15 cellular contexts compared by ENCODE assay signal in genomic region chr2:138931284-138932256, GRCh38.
DNase-seq lines count a peak whose midpoint lies in the region; ATAC-seq and TF ChIP-seq lines count a peak whose summit lies in the region.
"Had no signal": no experiment of that assay in that cellular context is flagged by ENCODE, and none has a peak within 500 bp of the region (broad histone marks: within the 10 kb centered on the region; RNA-seq: fewer than 3 reads in every experiment).

No MANE protein-coding gene starts in this region.

- H3K79me1 ChIP-seq in mesendoderm (ENCODE audit: low read length), result no peaks in the 10 kb centered on the region

- H3K4me2 ChIP-seq in mesendoderm (ENCODE audit: low read length) (no peak overlapping the region), GM23338 (no peak overlapping the region)
- H3K4me2 ChIP-seq: BLaER1 had no signal

- no peak overlapping the region for H2BK5ac ChIP-seq in mesendoderm (ENCODE audit: low read length)

- no peak overlapping the region for H2AK5ac ChIP-seq in mesendoderm (ENCODE audit: low read length)

- no CpG with 5 or more reads among the region's 18 CpGs for WGBS in mesendoderm (ENCODE audit: extremely low coverage, insufficient coverage, low lambda C conversion rate)

- no peak overlapping the region for H3K27ac ChIP-seq in mesendoderm (ENCODE audit: low read depth, low read length)
- H3K27ac ChIP-seq in GM23338 (ENCODE audit: low read depth), result no peak overlapping the region
- H3K27ac ChIP-seq: BLaER1, HL-60 had no signal

- H3K27me3 Mint-ChIP-seq in GM23338 (ENCODE audit: insufficient read depth, low read depth, poor library complexity), result no peaks in the 10 kb centered on the region

- H3K23ac ChIP-seq in mesendoderm (ENCODE audit: low read length), result peak overlapping the region; percentile 45

- no peak for TF ChIP-seq CTCF in GM23338 (conservative IDR thresholded peaks at IDR 0.05; ENCODE audit: low read depth in 2 of 2)

- peaks cover 4% of the 10 kb centered on the region; the same call in 2 of the 3 replicates for H3K4me1 Mint-ChIP-seq in GM23338
- H3K4me1 Mint-ChIP-seq: CD8-positive, alpha-beta memory T cell had no signal

- no peaks in the 10 kb centered on the region for H3F3A ChIP-seq in GM23338 (replicated peaks; ENCODE audit: low read depth)

- H3K36me3 ChIP-seq in mesendoderm (ENCODE audit: control insufficient read depth, insufficient read depth, low read length) (no peaks in the 10 kb centered on the region), GM23338 (ENCODE audit: insufficient read depth) (no peaks in the 10 kb centered on the region)
- H3K36me3 ChIP-seq: BLaER1 had no signal

- H3K9ac ChIP-seq in mesendoderm (ENCODE audit: low read length), result no peak overlapping the region
- H3K9ac ChIP-seq: BLaER1 had no signal

- H3K4me3 Mint-ChIP-seq in GM23338, result no peak overlapping the region
- H3K4me3 Mint-ChIP-seq: CD8-positive, alpha-beta memory T cell had no signal

- H3K4ac ChIP-seq in mesendoderm (ENCODE audit: low read depth, low read length), result no peak overlapping the region

- no peaks in the 10 kb centered on the region for H3K79me2 ChIP-seq in mesendoderm (ENCODE audit: control insufficient read depth, insufficient read depth, low read length)
- H3K79me2 ChIP-seq in GM23338 (replicated peaks; ENCODE audit: insufficient read depth), result no peaks in the 10 kb centered on the region

- H2BK15ac ChIP-seq in mesendoderm (replicated peaks; ENCODE audit: low read depth), result no peak overlapping the region

- no peak for ATAC-seq in GM23338
- ATAC-seq: HCT116 had no signal

- no peak overlapping the region for H4K8ac ChIP-seq in mesendoderm (ENCODE audit: low read depth, low read length)

- H3K4me1 ChIP-seq in mesendoderm (ENCODE audit: control insufficient read depth, low read depth, low read length), result peaks cover 6% of the 10 kb centered on the region
- peaks cover 6% of the 10 kb centered on the region; the same call in 1 of the 2 replicates for H3K4me1 ChIP-seq in GM23338 (ENCODE audit: insufficient read depth)
- H3K4me1 ChIP-seq: BLaER1, Caco-2 had no signal

- no peaks in the 10 kb centered on the region for H3K9me2 ChIP-seq in GM23338 (ENCODE audit: insufficient read depth)

- no peak overlapping the region for H3K18ac ChIP-seq in mesendoderm (ENCODE audit: low read length)

- H4K20me1 ChIP-seq in GM23338 (replicated peaks; ENCODE audit: insufficient read depth), result no peaks in the 10 kb centered on the region
- H4K20me1 ChIP-seq: BLaER1 had no signal

- peak; percentile 50 for DNase-seq in NCI-H2171 treated with DMSO at 0.1 percent for 48 hours (lab: John Stamatoyannopoulos, UW)
- DNase-seq in NCI-H2171 (lab: John Stamatoyannopoulos, UW), result no peak
- peak; percentile 29 for DNase-seq in NCI-H82 treated with DMSO at 0.1 percent for 48 hours (lab: John Stamatoyannopoulos, UW; ENCODE audit: unreplicated experiment)
- DNase-seq in mesendoderm, result peak; percentile 18
- no peak for DNase-seq in NCI-H1417 (lab: John Stamatoyannopoulos, UW)
- DNase-seq in T-helper 2 cell, result no peak
- no peak for DNase-seq in GM23338 (ENCODE audit: low spot score)
- DNase-seq: 8988T; AML-193; Caco-2; CD8-positive, alpha-beta memory T cell; DMS79 had no signal

- H2AFZ ChIP-seq in GM23338, result no peak overlapping the region

- H3K4me3 ChIP-seq in mesendoderm (ENCODE audit: low read length) (no peak overlapping the region), GM23338 (no peak overlapping the region)
- H3K4me3 ChIP-seq: BLaER1 had no signal

- H3K27ac Mint-ChIP-seq in GM23338, result no peak overlapping the region
- H3K27ac Mint-ChIP-seq: CD8-positive, alpha-beta memory T cell had no signal

- H2BK120ac ChIP-seq in mesendoderm (ENCODE audit: low read depth, low read length), result no peak overlapping the region

- peaks cover 3% of the 10 kb centered on the region; the same call in 1 of the 3 replicates for H3K9me3 Mint-ChIP-seq in GM23338

- peak overlapping the region; percentile 15 for H3K56ac ChIP-seq in mesendoderm (ENCODE audit: low read length)

- H3K36me3 Mint-ChIP-seq in GM23338 (ENCODE audit: low read depth), result no peaks in the 10 kb centered on the region
- H3K36me3 Mint-ChIP-seq: CD8-positive, alpha-beta memory T cell had no signal

- H4K5ac ChIP-seq in mesendoderm (ENCODE audit: low read length), result no peak overlapping the region

- no peaks in the 10 kb centered on the region for H3K27me3 ChIP-seq in mesendoderm (ENCODE audit: insufficient read depth, low read length, poor library complexity)
- H3K27me3 ChIP-seq in GM23338 (ENCODE audit: insufficient read depth), result no peaks in the 10 kb centered on the region
- H3K27me3 ChIP-seq: BLaER1 had no signal

TF ChIP-seq in GM23338, 12 proteins besides CTCF, POLR2A, EP300 and RAD21 (continues in another document):
- TF ChIP-seq CREB1 (CRISPR knock-in tag; IDR thresholded peaks at IDR 0.05; ENCODE audit: low read depth) (no peak), EZH2 (IDR thresholded peaks at IDR 0.05; ENCODE audit: low read depth, unreplicated experiment) (no peak), ZNF331 (CRISPR knock-in tag; IDR thresholded peaks at IDR 0.05; ENCODE audit: low read depth) (no peak), NANOG (IDR thresholded peaks at IDR 0.05; ENCODE audit: borderline replicate concordance) (no peak), ZNF462 (CRISPR knock-in tag; IDR thresholded peaks at IDR 0.05) (no peak)

Comparison
In these comparisons a context has a peak if more than half of its experiments do, and no peak if none do; other contexts are left out.
1. DNase-seq: peak in NCI-H2171 treated with DMSO at 0.1 percent for 48 hours (single experiment), NCI-H82 treated with DMSO at 0.1 percent for 48 hours (single experiment) and mesendoderm (single experiment); none in NCI-H2171 (single experiment), NCI-H1417 (0 of 3), T-helper 2 cell (0 of 5) and GM23338 (single experiment).